Comparison of ENCODE assay signal across 18 cellular contexts in the genomic region with DNA sequence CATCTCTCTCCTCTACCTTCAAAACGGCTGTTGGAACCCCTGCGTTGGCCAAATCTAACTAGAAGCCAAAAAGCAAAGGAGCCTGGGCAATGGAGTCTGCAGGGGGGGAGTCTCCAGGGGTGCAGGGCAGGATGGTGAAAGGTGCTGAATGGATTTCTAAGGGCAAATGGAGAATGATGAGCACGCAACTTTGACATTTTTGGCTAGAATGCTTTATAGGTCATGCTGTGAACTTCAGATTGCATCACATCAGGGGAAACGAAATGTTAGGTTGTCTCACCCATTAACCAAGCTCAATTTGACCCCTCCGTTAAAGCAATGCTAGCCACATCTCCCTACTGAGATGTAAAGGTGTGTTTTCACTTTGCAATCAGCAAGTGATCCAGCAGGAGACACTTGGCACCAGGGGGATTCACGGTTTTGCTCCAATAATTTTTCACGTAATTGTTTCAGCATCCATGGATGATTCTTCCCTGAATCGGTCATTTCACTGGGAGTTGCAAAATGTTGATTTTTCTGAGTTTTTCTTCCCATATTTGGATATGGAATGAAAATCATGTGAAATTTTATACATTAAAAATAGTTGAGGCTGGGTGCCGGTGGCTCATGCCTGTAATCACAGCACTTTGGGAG.
A peak's percentile ranks its signal among the peaks of the same experiment; 100 is the strongest.
DNase-seq lines count a peak whose midpoint lies in the region; ATAC-seq and TF ChIP-seq lines count a peak whose summit lies in the region.
"Had no signal": no experiment of that assay in that cellular context is flagged by ENCODE, and none has a peak within 500 bp of the region (broad histone marks: within the 10 kb centered on the region; RNA-seq: fewer than 3 reads in every experiment).

No MANE protein-coding gene starts in this region.

- intact Hi-C loops in Panc1 (cut with micrococcal nuclease; ENCODE audit: unreplicated experiment), result no loop called here

- H3K9me3 Mint-ChIP-seq in GM23338, result no peaks in the 10 kb centered on the region; the same call in 2 of the 3 replicates
- H3K9me3 Mint-ChIP-seq: CD4-positive, alpha-beta memory T cell had no signal

- no TSS peak for BruUV-seq in Panc1 (replicated peaks; lab: Mats Ljungman, UMichigan)

- H3K4me1 Mint-ChIP-seq in GM23338, result peaks cover 8% of the 10 kb centered on the region

- H3K79me2 ChIP-seq in GM23338 (replicated peaks; ENCODE audit: insufficient read depth) (no peaks in the 10 kb centered on the region), parathyroid adenoma (no peaks in the 10 kb centered on the region)

- H3F3A ChIP-seq in GM23338 (replicated peaks; ENCODE audit: low read depth), result no peaks in the 10 kb centered on the region

- H3K27ac ChIP-seq in GM23338 (ENCODE audit: low read depth), result no peak overlapping the region
- H3K27ac ChIP-seq in Panc1 (ENCODE audit: low read length), result peak overlapping the region; percentile 46; the same call in 1 of the 2 replicates
- H3K27ac ChIP-seq in parathyroid adenoma, result no peak overlapping the region
- H3K27ac ChIP-seq: A549, Peyer's patch had no signal

- no peaks in the 10 kb centered on the region for H3K9me3 ChIP-seq in Panc1 (ENCODE audit: control insufficient read depth, insufficient read depth, low read depth, low read length)
- no peaks in the 10 kb centered on the region for H3K9me3 ChIP-seq in parathyroid adenoma (ENCODE audit: control insufficient read depth, low read length)
- H3K9me3 ChIP-seq: A549, Caco-2, Peyer's patch had no signal

- ATAC-seq in GM23338, result no peak
- ATAC-seq in Panc1, result no peak
- no peak for ATAC-seq in HG02870 (IDR thresholded peaks at IDR 0.05; ENCODE audit: unreplicated experiment)
- ATAC-seq: A549, GM12878 had no signal

- in situ Hi-C loops in Panc1 (cut with HindIII; ENCODE audit: low pct_unique_long_range_greater_than_20kb, low sequenced_read_pairs), result no loop called here
- in situ Hi-C loops in GM13976 (cut with MboI; ENCODE audit: low sequenced_read_pairs, unreplicated experiment), result no loop called here

- H2AFZ ChIP-seq in GM23338, result peak overlapping the region; percentile 81
- H2AFZ ChIP-seq in parathyroid adenoma, result peak overlapping the region; percentile 16

- H3K9ac ChIP-seq in parathyroid adenoma, result no peak overlapping the region

- POLR2A ChIA-PET in Panc1 (lab: Charles Lee), result no interaction called here

- no peak overlapping the region for H3K4me3 ChIP-seq in GM23338
- H3K4me3 ChIP-seq in Panc1 (ENCODE audit: low read depth in 2 of 2, low read length in 2 of 2), result no peak overlapping the region
- no peak overlapping the region for H3K4me3 ChIP-seq in parathyroid adenoma (ENCODE audit: low read depth, low read length)
- H3K4me3 ChIP-seq: A549, GM12878, Peyer's patch had no signal

- H3K27me3 Mint-ChIP-seq in GM23338 (ENCODE audit: insufficient read depth, low read depth, poor library complexity), result peaks cover 1% of the 10 kb centered on the region

- H3K9me2 ChIP-seq in GM23338 (ENCODE audit: insufficient read depth), result no peaks in the 10 kb centered on the region

- H3K36me3 ChIP-seq in GM23338 (ENCODE audit: insufficient read depth) (no peaks in the 10 kb centered on the region), Panc1 (ENCODE audit: control insufficient read depth, insufficient read depth, low read length) (no peaks in the 10 kb centered on the region), parathyroid adenoma (ENCODE audit: control insufficient read depth, insufficient read depth, low read length) (no peaks in the 10 kb centered on the region)
- H3K36me3 ChIP-seq: Peyer's patch had no signal

- no peaks in the 10 kb centered on the region for H4K20me1 ChIP-seq in GM23338 (replicated peaks; ENCODE audit: insufficient read depth)

- H3K36me3 Mint-ChIP-seq in GM23338 (ENCODE audit: low read depth), result no peaks in the 10 kb centered on the region
- H3K36me3 Mint-ChIP-seq: CD4-positive, alpha-beta memory T cell had no signal

- TF ChIP-seq CTCF in GM23338 (conservative IDR thresholded peaks at IDR 0.05; ENCODE audit: low read depth in 2 of 2) (0 out of 4 replicates have a peak, but pooled peaks of 1 of the 2 experiments have one; percentile 3), Panc1 (IDR thresholded peaks at IDR 0.05) (no peak), parathyroid adenoma (IDR thresholded peaks at IDR 0.05) (no peak), GM13976 (IDR thresholded peaks at IDR 0.05; ENCODE audit: borderline replicate concordance, control extremely low read depth, extremely low read depth, insufficient read depth, missing control alignments) (no peak)

- no peaks in the 10 kb centered on the region for H3K27me3 ChIP-seq in GM23338 (ENCODE audit: insufficient read depth)
- no peaks in the 10 kb centered on the region for H3K27me3 ChIP-seq in Panc1 (ENCODE audit: control insufficient read depth, insufficient read depth, low read length)
- H3K27me3 ChIP-seq in parathyroid adenoma (ENCODE audit: control insufficient read depth, insufficient read depth, low read length), result no peaks in the 10 kb centered on the region
- H3K27me3 ChIP-seq: Peyer's patch had no signal

- DNase-seq in GM23338 (ENCODE audit: low spot score) (no peak), Panc1 (ENCODE audit: low read depth, low spot score) (no peak), fibroblast of gingiva (ENCODE audit: low read depth) (peak; percentile 52), NCI-H524 (lab: John Stamatoyannopoulos, UW) (no peak), GM13976 (ENCODE audit: low spot score) (no peak)
- DNase-seq: C1 segment of cervical spinal cord; Caco-2; CD4-positive, alpha-beta memory T cell; EL; GDM1; NCI-H2029; NCI-H446 treated with DMSO at 0.1 percent for 48 hours; NCI-H526 treated with DMSO at 0.1 percent for 48 hours; Peyer's patch had no signal

- H3K27ac Mint-ChIP-seq in GM23338, result no peak overlapping the region
- H3K27ac Mint-ChIP-seq: CD4-positive, alpha-beta memory T cell had no signal

- H3K4me1 ChIP-seq in GM23338 (ENCODE audit: insufficient read depth) (no peaks in the 10 kb centered on the region; the same call in 1 of the 2 replicates), Panc1 (ENCODE audit: control insufficient read depth, insufficient read depth, low read length) (peaks cover 20% of the 10 kb centered on the region), parathyroid adenoma (peaks cover 13% of the 10 kb centered on the region)
- H3K4me1 ChIP-seq: Caco-2 had no signal

- CTCF ChIA-PET in Panc1 (lab: Charles Lee), result no interaction called here

- H3K4me2 ChIP-seq in GM23338 (no peak overlapping the region), parathyroid adenoma (ENCODE audit: low read length) (no peak overlapping the region)
- H3K4me2 ChIP-seq: A549 had no signal

- H3K4me3 Mint-ChIP-seq in GM23338, result no peak overlapping the region
- H3K4me3 Mint-ChIP-seq: CD4-positive, alpha-beta memory T cell had no signal

TF ChIP-seq in GM23338, 12 proteins besides CTCF, POLR2A, EP300 and RAD21 (continues in another document):
- TF ChIP-seq ZNF331 (CRISPR knock-in tag; IDR thresholded peaks at IDR 0.05; ENCODE audit: low read depth) (no peak), EZH2phosphoT487 (IDR thresholded peaks at IDR 0.05; ENCODE audit: unreplicated experiment) (no peak), JUNB (IDR thresholded peaks at IDR 0.05; ENCODE audit: unreplicated experiment) (no peak), EZH2 (IDR thresholded peaks at IDR 0.05; ENCODE audit: low read depth, unreplicated experiment) (no peak)
- TF ChIP-seq, protein P1, sequence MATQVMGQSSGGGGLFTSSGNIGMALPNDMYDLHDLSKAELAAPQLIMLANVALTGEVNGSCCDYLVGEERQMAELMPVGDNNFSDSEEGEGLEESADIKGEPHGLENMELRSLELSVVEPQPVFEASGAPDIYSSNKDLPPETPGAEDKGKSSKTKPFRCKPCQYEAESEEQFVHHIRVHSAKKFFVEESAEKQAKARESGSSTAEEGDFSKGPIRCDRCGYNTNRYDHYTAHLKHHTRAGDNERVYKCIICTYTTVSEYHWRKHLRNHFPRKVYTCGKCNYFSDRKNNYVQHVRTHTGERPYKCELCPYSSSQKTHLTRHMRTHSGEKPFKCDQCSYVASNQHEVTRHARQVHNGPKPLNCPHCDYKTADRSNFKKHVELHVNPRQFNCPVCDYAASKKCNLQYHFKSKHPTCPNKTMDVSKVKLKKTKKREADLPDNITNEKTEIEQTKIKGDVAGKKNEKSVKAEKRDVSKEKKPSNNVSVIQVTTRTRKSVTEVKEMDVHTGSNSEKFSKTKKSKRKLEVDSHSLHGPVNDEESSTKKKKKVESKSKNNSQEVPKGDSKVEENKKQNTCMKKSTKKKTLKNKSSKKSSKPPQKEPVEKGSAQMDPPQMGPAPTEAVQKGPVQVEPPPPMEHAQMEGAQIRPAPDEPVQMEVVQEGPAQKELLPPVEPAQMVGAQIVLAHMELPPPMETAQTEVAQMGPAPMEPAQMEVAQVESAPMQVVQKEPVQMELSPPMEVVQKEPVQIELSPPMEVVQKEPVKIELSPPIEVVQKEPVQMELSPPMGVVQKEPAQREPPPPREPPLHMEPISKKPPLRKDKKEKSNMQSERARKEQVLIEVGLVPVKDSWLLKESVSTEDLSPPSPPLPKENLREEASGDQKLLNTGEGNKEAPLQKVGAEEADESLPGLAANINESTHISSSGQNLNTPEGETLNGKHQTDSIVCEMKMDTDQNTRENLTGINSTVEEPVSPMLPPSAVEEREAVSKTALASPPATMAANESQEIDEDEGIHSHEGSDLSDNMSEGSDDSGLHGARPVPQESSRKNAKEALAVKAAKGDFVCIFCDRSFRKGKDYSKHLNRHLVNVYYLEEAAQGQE (IDR thresholded peaks at IDR 0.05; ENCODE audit: unreplicated experiment), result no peak
- TF ChIP-seq, protein P2, sequence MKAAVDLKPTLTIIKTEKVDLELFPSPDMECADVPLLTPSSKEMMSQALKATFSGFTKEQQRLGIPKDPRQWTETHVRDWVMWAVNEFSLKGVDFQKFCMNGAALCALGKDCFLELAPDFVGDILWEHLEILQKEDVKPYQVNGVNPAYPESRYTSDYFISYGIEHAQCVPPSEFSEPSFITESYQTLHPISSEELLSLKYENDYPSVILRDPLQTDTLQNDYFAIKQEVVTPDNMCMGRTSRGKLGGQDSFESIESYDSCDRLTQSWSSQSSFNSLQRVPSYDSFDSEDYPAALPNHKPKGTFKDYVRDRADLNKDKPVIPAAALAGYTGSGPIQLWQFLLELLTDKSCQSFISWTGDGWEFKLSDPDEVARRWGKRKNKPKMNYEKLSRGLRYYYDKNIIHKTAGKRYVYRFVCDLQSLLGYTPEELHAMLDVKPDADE (IDR thresholded peaks at IDR 0.05), result no peak
